ENCODE assay signal across 8 cellular contexts in genomic region chr9:35736201-35736633, GRCh38. TPM values are rescaled to one million over a fixed set of nuclear protein-coding genes. Genes with fewer than 3 reads are reported as not detected.
DNase-seq lines count a peak whose midpoint lies in the region; ATAC-seq, FAIRE-seq and TF ChIP-seq lines count a peak whose summit lies in the region.

No MANE protein-coding gene starts in this region.

- dilution Hi-C loops in mammary epithelial cell (cut with HindIII; ENCODE audit: low sequenced_read_pairs), result no loop called here

- no peaks in the 10 kb centered on the region for H3K9me3 ChIP-seq in mammary epithelial cell (replicated peaks; ENCODE audit: insufficient read depth, low read length)

- 40% methylated on average over 5 of the region's 5 CpGs for WGBS in mammary epithelial cell (ENCODE audit: low coverage, missing lambda C conversion rate)

- H4K20me1 ChIP-seq in mammary epithelial cell (ENCODE audit: insufficient read depth, low read length), result no peaks in the 10 kb centered on the region

- no peak overlapping the region for H3K4me3 ChIP-seq in GM12875 (ENCODE audit: low read depth, low read length)
- no peak overlapping the region for H3K4me3 ChIP-seq in mammary epithelial cell (replicated peaks in 1 of 3; ENCODE audit: insufficient read depth in 1 of 3, low read depth in 2 of 3, low read length in 3 of 3)

- TF ChIP-seq CTCF in GM12875 (IDR thresholded peaks at IDR 0.05; ENCODE audit: borderline replicate concordance, insufficient read depth, low read depth, low read length) (peak; percentile 90), mammary epithelial cell (conservative IDR thresholded peaks at IDR 0.05 in 1 of 2, IDR thresholded peaks at IDR 0.05 in 1 of 2; ENCODE audit: extremely low read depth in 1 of 2, insufficient read depth in 1 of 2, low read depth in 1 of 2, low read length in 2 of 2) (peak; percentile 88 to 91)

- H3K27me3 ChIP-seq in mammary epithelial cell (ENCODE audit: insufficient read depth, low read length), result no peaks in the 10 kb centered on the region

- H3K36me3 ChIP-seq in mammary epithelial cell (ENCODE audit: insufficient read depth, low read length), result peaks cover 38% of the 10 kb centered on the region

- no peak overlapping the region for H3K27ac ChIP-seq in mammary epithelial cell (ENCODE audit: insufficient read depth, low read depth, low read length)

- H2AFZ ChIP-seq in mammary epithelial cell (ENCODE audit: low read depth, low read length), result no peak overlapping the region

- intact Hi-C loops in mammary epithelial cell (cut with micrococcal nuclease), result loop anchor here (1.0 to 2.0 kb wide), 2 partner anchors 51 to 147 kb away; no protein-coding TSS in a partner anchor

- H3K9ac ChIP-seq in mammary epithelial cell (ENCODE audit: insufficient read depth, low read length), result no peak overlapping the region

- H3K79me2 ChIP-seq in mammary epithelial cell (ENCODE audit: insufficient read depth, low read length), result peaks cover 36% of the 10 kb centered on the region

- H3K4me1 ChIP-seq in mammary epithelial cell (ENCODE audit: insufficient read depth, low read length), result peaks cover 15% of the 10 kb centered on the region

- in situ Hi-C loops in ACHN (cut with HindIII; ENCODE audit: low pct_ligation_motif_present, low pct_unique_long_range_greater_than_20kb, low sequenced_read_pairs), result no loop called here
- in situ Hi-C loops in mammary epithelial cell (cut with MboI; ENCODE audit: low sequenced_read_pairs in 2 of 2), result no loop called here

- DNase-seq in ACHN (peak; percentile 70), NCI-H2107 (lab: John Stamatoyannopoulos, UW) (peak; percentile 39), mammary epithelial cell (peak; percentile 67), left kidney (ENCODE audit: low read depth, low spot score) (peak; percentile 88)
- peak; percentile 69 for DNase-seq in stimulated activated CD8-positive, alpha-beta memory T cell treated with anti-CD3 and anti-CD28 coated beads, Interleukin-4, amount 100 ng/mL, for 48 hours

- H3K4me2 ChIP-seq in mammary epithelial cell (ENCODE audit: insufficient read depth, low read depth, low read length), result no peak overlapping the region

- BruUV-seq in mammary epithelial cell (replicated peaks; lab: Mats Ljungman, UMichigan), result no TSS peak

- ATAC-seq in HG03520 (IDR thresholded peaks at IDR 0.05; ENCODE audit: unreplicated experiment), result no peak

- CTCF ChIA-PET in mammary epithelial cell (lab: Charles Lee; ENCODE audit: low non-redundant PET), result interaction anchor here (0.6 to 0.7 kb wide), 2 partner anchors 10 to 146 kb away, joined by 4 read pairs; no protein-coding TSS in a partner anchor

- peak; percentile 38 for FAIRE-seq in TTC549 (lab: Jason Lieb, UNC)

RNA-seq across cellular contexts. Expression of gene CREB3, which starts 3.8 kb away (rescaled TPM):
- 10 to 100 TPM; 45.4 to 60.8 TPM for total RNA-seq in mammary epithelial cell
- 38.3 TPM for polyA plus RNA-seq in mammary epithelial cell
- 34.8 TPM for polyA minus RNA-seq in mammary epithelial cell

RNA-seq across cellular contexts. Expression of gene TLN1, which starts 4.2 kb away (rescaled TPM):
- total RNA-seq in mammary epithelial cell, result 100 to 1,000 TPM; 202 to 213 TPM
- polyA plus RNA-seq in mammary epithelial cell, result 128 TPM
- 264 TPM for polyA minus RNA-seq in mammary epithelial cell

RNA-seq across cellular contexts. Expression of gene GBA2, which starts 12.8 kb away (rescaled TPM):
- 10 to 100 TPM; 41.0 to 49.8 TPM for total RNA-seq in mammary epithelial cell
- 30.3 TPM for polyA plus RNA-seq in mammary epithelial cell
- 32.5 TPM for polyA minus RNA-seq in mammary epithelial cell

RNA-seq across cellular contexts. Expression of gene RGP1, which starts 12.9 kb away (rescaled TPM):
- 10 to 100 TPM; 20.5 to 42.3 TPM for total RNA-seq in mammary epithelial cell
- polyA plus RNA-seq in mammary epithelial cell, result 20.1 TPM
- 45.3 TPM for polyA minus RNA-seq in mammary epithelial cell

RNA-seq across cellular contexts. Expression of gene MSMP, which starts 17.9 kb away (rescaled TPM):
- not detected for total RNA-seq in mammary epithelial cell
- not detected for polyA plus RNA-seq in mammary epithelial cell
- polyA minus RNA-seq in mammary epithelial cell, result not detected
